Comparison of ENCODE assay signal across 32 cellular contexts in the genomic region with DNA sequence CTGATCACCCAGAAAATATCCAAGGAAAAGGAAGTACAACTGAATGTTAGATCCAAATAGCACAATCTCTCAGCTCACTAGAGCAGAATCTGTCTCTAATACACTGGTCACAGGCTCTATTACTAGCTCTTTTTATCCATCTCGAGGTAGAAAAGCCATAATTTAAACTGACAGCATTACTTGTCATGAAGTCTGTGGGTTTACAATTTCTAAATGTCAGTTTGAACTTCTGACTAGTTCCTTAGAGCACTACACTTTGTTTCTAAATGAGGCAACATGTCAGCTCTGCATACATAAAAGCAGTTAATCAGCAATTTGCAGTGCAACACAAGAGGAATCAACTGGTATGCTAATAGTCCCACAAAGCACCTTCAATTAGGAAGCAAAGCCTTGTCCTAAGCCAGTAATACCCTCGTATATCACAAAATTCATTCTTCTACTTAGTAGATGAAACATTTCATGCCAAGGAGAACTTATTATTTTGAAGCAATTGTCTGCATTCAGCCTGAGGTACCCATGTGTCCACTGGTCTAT.
"Had no signal": no experiment of that assay in that cellular context is flagged by ENCODE, and none has a peak within 500 bp of the region (broad histone marks: within the 10 kb centered on the region; RNA-seq: fewer than 3 reads in every experiment).

No MANE protein-coding gene starts in this region.

- H3K27me3 Mint-ChIP-seq: dendritic cell treated with granulocyte-macrophage colony-stimulating factor and Interleukin-4, amounts not matched to agents 40 ng/mL and 50 ng/mL, for 4 days had no signal

- H3K27me3 ChIP-seq: esophagus muscularis mucosa, foreskin keratinocyte, heart left ventricle, stomach, thyroid gland, upper lobe of right lung had no signal

- H3K4me2 ChIP-seq: smooth muscle cell had no signal

- ATAC-seq: activated T-cell treated with anti-CD3 and anti-CD28 coated beads, Interleukin-2, amount 50 U/mL, for 4 hours; activated T-helper 17 cell treated with anti-CD3 and anti-CD28 coated beads, Interleukin-2, amount 50 U/mL, for 72 hours; foreskin keratinocyte; heart left ventricle; left lobe of liver; natural killer cell; stimulated activated naive B cell treated with anti-CD40 and anti-IgM and Interleukin-4, amounts not matched to agents 10 μg/mL and 1 μg/mL and 100 μg/mL, for 72 hours; upper lobe of right lung; WTC11 had no signal

- H3K9me3 Mint-ChIP-seq: natural killer cell had no signal

- H3K9me3 ChIP-seq: esophagus muscularis mucosa, thyroid gland, upper lobe of right lung had no signal

- H3K36me3 Mint-ChIP-seq: natural killer cell had no signal

- FAIRE-seq: bronchial epithelial cell, kidney had no signal

- H3K4me1 Mint-ChIP-seq: activated T-helper 17 cell treated with anti-CD3 and anti-CD28 coated beads, Interleukin-2, amount 50 U/mL, for 72 hours; central memory CD8-positive, alpha-beta T cell; immature natural killer cell; natural killer cell; stimulated activated naive B cell treated with anti-CD40 and anti-IgM and Interleukin-4, amounts not matched to agents 10 μg/mL and 1 μg/mL and 100 μg/mL, for 72 hours had no signal

- H3K27ac ChIP-seq: esophagus muscularis mucosa, foreskin keratinocyte, heart left ventricle, stomach, thyroid gland, upper lobe of right lung had no signal

- H3K4me3 ChIP-seq: esophagus muscularis mucosa, heart left ventricle, lung, smooth muscle cell, stomach, thyroid gland, upper lobe of right lung had no signal

- H3K4me1 ChIP-seq: foreskin keratinocyte, thyroid gland, upper lobe of right lung had no signal

- DNase-seq: activated CD4-positive, alpha-beta memory T cell treated with anti-CD3 and anti-CD28 coated beads, Interleukin-2, amount 10 ng/mL, durations not matched to agents 7 days and 5 days; activated CD4-positive, alpha-beta T cell treated with anti-CD3 and anti-CD28 coated beads for 1 hour; activated CD4-positive, alpha-beta T cell treated with anti-CD3 and anti-CD28 coated beads, Interleukin-2, amount 10 ng/mL, durations not matched to agents 7 days and 5 days; activated CD8-positive, alpha-beta memory T cell treated with anti-CD3 and anti-CD28 coated beads, Interleukin-2, amount 50 U/mL, for 48 hours; activated gamma-delta T cell treated with Interleukin-2 at 50 U/mL for 16 hours; activated naive CD4-positive, alpha-beta T cell treated with anti-CD3 and anti-CD28 coated beads, Interleukin-2, amount 50 U/mL, for 16 hours; activated T-cell treated with anti-CD3 and anti-CD28 coated beads, Interleukin-2, amount 50 U/mL, for 4 hours; amygdala; endodermal cell; foreskin keratinocyte; heart left ventricle; hypothalamus; immature natural killer cell; kidney; mesendoderm; natural killer cell; posterior cingulate gyrus; stimulated activated CD4-positive, alpha-beta T cell treated with anti-CD3 and anti-CD28 coated beads, Interleukin-2, amount 100 ng/mL, for 24 hours; stimulated activated naive B cell treated with anti-CD40 and anti-IgM and Interleukin-4, amounts not matched to agents 10 μg/mL and 1 μg/mL and 100 μg/mL, for 72 hours; stomach; T-helper 2 cell; thyroid gland; upper lobe of right lung had no signal

- H3K4me3 Mint-ChIP-seq: activated CD4-positive, alpha-beta memory T cell treated with anti-CD3 and anti-CD28 coated beads, Interleukin-2, amount 10 ng/mL, durations not matched to agents 7 days and 5 days; activated CD4-positive, alpha-beta T cell treated with anti-CD3 and anti-CD28 coated beads, Interleukin-2, amount 10 ng/mL, durations not matched to agents 7 days and 5 days; activated T-cell treated with anti-CD3 and anti-CD28 coated beads, Interleukin-2, amount 50 U/mL, for 4 hours; activated T-helper 17 cell treated with anti-CD3 and anti-CD28 coated beads, Interleukin-2, amount 50 U/mL, for 72 hours; central memory CD8-positive, alpha-beta T cell; dendritic cell treated with granulocyte-macrophage colony-stimulating factor and Interleukin-4, amounts not matched to agents 40 ng/mL and 50 ng/mL, for 4 days; endodermal cell; immature natural killer cell; natural killer cell; stimulated activated naive B cell treated with anti-CD40 and anti-IgM and Interleukin-4, amounts not matched to agents 10 μg/mL and 1 μg/mL and 100 μg/mL, for 72 hours; WTC11 had no signal

- H3K27ac Mint-ChIP-seq: activated CD4-positive, alpha-beta memory T cell treated with anti-CD3 and anti-CD28 coated beads, Interleukin-2, amount 10 ng/mL, durations not matched to agents 7 days and 5 days; activated CD4-positive, alpha-beta T cell treated with anti-CD3 and anti-CD28 coated beads, Interleukin-2, amount 10 ng/mL, durations not matched to agents 7 days and 5 days; activated T-helper 17 cell treated with anti-CD3 and anti-CD28 coated beads, Interleukin-2, amount 50 U/mL, for 72 hours; dendritic cell treated with granulocyte-macrophage colony-stimulating factor and Interleukin-4, amounts not matched to agents 40 ng/mL and 50 ng/mL, for 4 days; endodermal cell; immature natural killer cell; natural killer cell; stimulated activated naive B cell treated with anti-CD40 and anti-IgM and Interleukin-4, amounts not matched to agents 10 μg/mL and 1 μg/mL and 100 μg/mL, for 72 hours; WTC11 had no signal

- H3K36me3 ChIP-seq: esophagus muscularis mucosa, heart left ventricle, stomach, thyroid gland, upper lobe of right lung had no signal
